Comparison of ENCODE assay signal across 8 cellular contexts in the genomic region with DNA sequence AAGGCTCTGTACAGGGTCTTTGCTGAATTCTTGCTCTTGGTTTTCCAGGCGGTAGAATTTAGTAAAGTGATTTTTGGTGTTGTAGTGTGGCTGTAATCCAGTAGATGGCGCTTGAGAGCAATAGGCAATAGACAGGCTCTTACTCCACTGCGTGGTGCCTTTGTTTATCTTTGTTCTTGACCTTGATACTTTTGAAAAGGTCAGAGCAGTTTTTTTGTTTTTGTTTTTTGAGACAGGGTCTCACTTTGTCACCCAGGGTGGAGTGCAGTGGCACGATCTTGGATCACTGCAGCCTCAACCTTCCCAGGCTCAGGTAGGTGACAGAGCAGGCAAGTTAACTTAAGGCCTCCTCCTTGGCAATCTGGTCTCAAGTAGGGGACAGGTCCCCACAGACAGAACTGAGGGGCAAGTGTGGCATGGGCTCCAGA. TPM values are rescaled to one million over a fixed set of nuclear protein-coding genes. Genes with fewer than 3 reads are reported as not detected.
DNase-seq lines count a peak whose midpoint lies in the region; ATAC-seq, FAIRE-seq and TF ChIP-seq lines count a peak whose summit lies in the region.

No MANE protein-coding gene starts in this region.

- WGBS in prostate gland: 5% methylated on average over 4 of the region's 4 CpGs

- peak; percentile 41 for FAIRE-seq in GM18507 (lab: Jason Lieb, UNC)

- H3K27ac ChIP-seq in prostate gland: no peak overlapping the region

- no peak for ATAC-seq in HG03039 (IDR thresholded peaks at IDR 0.05; ENCODE audit: unreplicated experiment)

- TF ChIP-seq CTCF in fibroblast of the aortic adventitia (IDR thresholded peaks at IDR 0.05; ENCODE audit: insufficient read depth, low read length) (peak; percentile 81), prostate gland (IDR thresholded peaks at IDR 0.05) (peak in 3 of 4 experiments; percentile 56 to 68 (median 57))

- H3K9me3 ChIP-seq in prostate gland: no peaks in the 10 kb centered on the region

- intact Hi-C loops in prostate gland (cut with DNase I): no loop called here

- no peaks in the 10 kb centered on the region for H3K4me1 ChIP-seq in prostate gland (replicated peaks)

- no peaks in the 10 kb centered on the region for H3K36me3 ChIP-seq in prostate gland

- no peaks in the 10 kb centered on the region for H3K27me3 ChIP-seq in prostate gland (replicated peaks; ENCODE audit: insufficient read depth)

- DNase-seq in AML-193 (lab: John Stamatoyannopoulos, UW) (peak; percentile 55 to 60), GM18507 (ENCODE audit: extremely low spot score, insufficient read length, low read depth) (no peak), NOMO-1 treated with DMSO at 0.1 percent for 48 hours (lab: John Stamatoyannopoulos, UW; ENCODE audit: unreplicated experiment) (peak; percentile 59), fibroblast of the aortic adventitia (ENCODE audit: low read depth) (peak; percentile 30), prostate gland (ENCODE audit: low spot score) (no peak), NCI-H128 (lab: John Stamatoyannopoulos, UW; ENCODE audit: unreplicated experiment) (no peak)
- peak; percentile 40 for DNase-seq in activated T-cell treated with anti-CD3 and anti-CD28 coated beads, Interleukin-2, amount 50 U/mL, for 1 hour

- H3K4me3 ChIP-seq in fibroblast of the aortic adventitia (ENCODE audit: low read depth, low read length) (no peak overlapping the region), prostate gland (no peak overlapping the region)

- no peak for TF ChIP-seq POLR2A in prostate gland (IDR thresholded peaks at IDR 0.05)

RNA-seq across cellular contexts. Expression of gene LILRA5, which starts 12.2 kb away (rescaled TPM):
- total RNA-seq in fibroblast of the aortic adventitia (ENCODE audit: low replicate concordance): not detected in 2 replicates
- 1 to 10 TPM in 1 of 2 donors, not detected in 1; 1.2 TPM for total RNA-seq in prostate gland

RNA-seq across cellular contexts. Expression of gene LILRA4, which starts 13.8 kb away (rescaled TPM):
- total RNA-seq in fibroblast of the aortic adventitia (ENCODE audit: low replicate concordance): not detected in 2 replicates
- total RNA-seq in prostate gland: 1 to 10 TPM; 1.7 to 2.3 TPM

RNA-seq across cellular contexts. Expression of gene LAIR1, which starts 39.5 kb away (rescaled TPM):
- total RNA-seq in fibroblast of the aortic adventitia (ENCODE audit: low replicate concordance) (not detected in 2 replicates), prostate gland (10 to 100 TPM in 1 of 2 donors, 1 to 10 TPM in 1; 7.2 to 19.7 TPM)

RNA-seq across cellular contexts. Expression of gene LILRB2, which starts 44.3 kb away (rescaled TPM):
- not detected in 2 replicates for total RNA-seq in fibroblast of the aortic adventitia (ENCODE audit: low replicate concordance)
- total RNA-seq in prostate gland: 1 to 10 TPM in 1 of 2 donors, under 1 TPM in 1; 0.09 to 1.4 TPM

Comparison
In these comparisons a context has a peak if more than half of its experiments do, and no peak if none do; other contexts are left out.
1. DNase-seq: peak in AML-193 (2 of 2), NOMO-1 treated with DMSO at 0.1 percent for 48 hours (single experiment), activated T-cell treated with anti-CD3 and anti-CD28 coated beads, Interleukin-2, amount 50 U/mL, for 1 hour (single experiment) and fibroblast of the aortic adventitia (single experiment); none in GM18507 (single experiment), prostate gland (single experiment) and NCI-H128 (single experiment).